20 cellular contexts compared by ENCODE assay signal in genomic region chr1:113282011-113282896, GRCh38.
DNase-seq lines count a peak whose midpoint lies in the region; FAIRE-seq and TF ChIP-seq lines count a peak whose summit lies in the region.
"Had no signal": no experiment of that assay in that cellular context is flagged by ENCODE, and none has a peak within 500 bp of the region (broad histone marks: within the 10 kb centered on the region; RNA-seq: fewer than 3 reads in every experiment).

No MANE protein-coding gene starts in this region.

- H3K4me3 Mint-ChIP-seq in mesothelial cell of epicardium: no peak overlapping the region
- H3K4me3 Mint-ChIP-seq: B cell; CD4-positive, CD25-positive, alpha-beta regulatory T cell; CD8-positive, alpha-beta memory T cell had no signal

- H3K36me3 Mint-ChIP-seq in mesothelial cell of epicardium: no peaks in the 10 kb centered on the region
- H3K36me3 Mint-ChIP-seq: CD4-positive, CD25-positive, alpha-beta regulatory T cell; CD8-positive, alpha-beta memory T cell had no signal

- H3K27me3 Mint-ChIP-seq in mesothelial cell of epicardium (ENCODE audit: low read depth): no peaks in the 10 kb centered on the region

- no peaks in the 10 kb centered on the region for H3K27me3 ChIP-seq in BE2C
- no peaks in the 10 kb centered on the region for H3K27me3 ChIP-seq in thyroid gland

- H3K4me3 ChIP-seq in BE2C (ENCODE audit: low read depth, low read length): peak overlapping the region; percentile 35
- no peak overlapping the region for H3K4me3 ChIP-seq in thyroid gland (replicated peaks in 1 of 3)
- H3K4me3 ChIP-seq: GM12878 had no signal

- H3K36me3 ChIP-seq in BE2C (no peaks in the 10 kb centered on the region), thyroid gland (no peaks in the 10 kb centered on the region)

- TF ChIP-seq POLR2A in thyroid gland (IDR thresholded peaks at IDR 0.05): no peak

- peaks cover 54% of the 10 kb centered on the region for H3K4me1 Mint-ChIP-seq in mesothelial cell of epicardium
- H3K4me1 Mint-ChIP-seq: B cell; CD4-positive, CD25-positive, alpha-beta regulatory T cell; CD8-positive, alpha-beta memory T cell had no signal

- H3K27ac Mint-ChIP-seq in mesothelial cell of epicardium: peak overlapping the region; percentile 91
- H3K27ac Mint-ChIP-seq: B cell; CD4-positive, CD25-positive, alpha-beta regulatory T cell; CD8-positive, alpha-beta memory T cell had no signal

- H3K9me3 Mint-ChIP-seq in mesothelial cell of epicardium: no peaks in the 10 kb centered on the region
- H3K9me3 Mint-ChIP-seq: CD8-positive, alpha-beta memory T cell had no signal

- no peak for DNase-seq in BE2C
- peak; percentile 52 for DNase-seq in SK-N-DZ (ENCODE audit: low spot score)
- DNase-seq in mesothelial cell of epicardium (ENCODE audit: low spot score in 2 of 2, unreplicated experiment in 2 of 2): no peak
- DNase-seq in thyroid gland: no peak
- DNase-seq in HTR-8/SVneo (ENCODE audit: insufficient read length, low spot score): no peak
- DNase-seq in KG1 (lab: John Stamatoyannopoulos, UW): no peak
- DNase-seq in ACHN: no peak
- DNase-seq: 8988T; C1 segment of cervical spinal cord; CD4-positive, CD25-positive, alpha-beta regulatory T cell; CD8-positive, alpha-beta memory T cell; COR-L47; DMS 273 treated with DMSO at 0.1 percent for 48 hours; DMS53; DND-41; EL; HCEC 1CT had no signal

- FAIRE-seq in HTR-8/SVneo (lab: Jason Lieb, UNC): no peak
- FAIRE-seq: GM12878, H54 had no signal

- no peak for TF ChIP-seq CTCF in BE2C (IDR thresholded peaks at IDR 0.05; ENCODE audit: low read depth, low read length)
- no peak for TF ChIP-seq CTCF in mesothelial cell of epicardium (IDR thresholded peaks at IDR 0.05; ENCODE audit: unreplicated experiment)
- TF ChIP-seq CTCF in thyroid gland (IDR thresholded peaks at IDR 0.05): no peak

- 79 to 83% methylated on average over 4 of the region's 4 CpGs for WGBS in thyroid gland, 2 donors

- no peaks in the 10 kb centered on the region for H3K9me3 ChIP-seq in BE2C
- no peaks in the 10 kb centered on the region for H3K9me3 ChIP-seq in thyroid gland

- intact Hi-C loops in thyroid gland (cut with DNase I): no loop called here

- H3K27ac ChIP-seq in thyroid gland: peak overlapping the region; percentile 18 to 84 (median 80)

- H3K4me1 ChIP-seq in BE2C: peaks cover 29% of the 10 kb centered on the region
- peaks cover 42 to 73% of the 10 kb centered on the region in 2 donors for H3K4me1 ChIP-seq in thyroid gland

- in situ Hi-C loops in ACHN (cut with HindIII; ENCODE audit: low pct_ligation_motif_present, low pct_unique_long_range_greater_than_20kb, low sequenced_read_pairs): no loop called here
